8 cellular contexts compared by ENCODE assay signal in the genomic region with DNA sequence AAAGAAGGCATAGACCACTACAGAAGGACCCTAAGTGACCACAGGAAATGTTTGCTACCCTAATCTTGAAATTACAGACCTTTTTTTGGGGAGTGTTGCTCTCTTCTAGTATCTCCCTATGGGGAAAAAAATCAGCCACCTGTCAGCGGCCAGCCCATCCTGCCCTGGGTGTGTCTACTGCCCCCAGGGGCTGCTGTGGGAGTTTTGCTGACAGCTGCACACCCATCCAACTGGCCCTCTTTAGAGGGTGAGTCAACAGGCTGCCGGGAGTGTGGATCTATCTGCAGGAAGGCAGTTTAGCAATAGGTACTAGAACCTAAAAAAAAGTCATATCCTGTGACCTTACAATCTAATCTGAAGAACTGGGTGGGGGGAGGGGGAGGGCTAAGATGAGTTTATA. TPM values are rescaled to one million over a fixed set of nuclear protein-coding genes. Genes with fewer than 3 reads are reported as not detected.
A peak's percentile ranks its signal among the peaks of the same experiment; 100 is the strongest.
DNase-seq lines count a peak whose midpoint lies in the region; ATAC-seq and TF ChIP-seq lines count a peak whose summit lies in the region.

No MANE protein-coding gene starts in this region.

- H3K27ac Mint-ChIP-seq in Calu3 (ENCODE audit: unreplicated experiment) (no peak overlapping the region), type B pancreatic cell (peak overlapping the region; percentile 83)

- intact Hi-C loops in Calu3 (cut with micrococcal nuclease; ENCODE audit: unreplicated experiment) = no loop called here

- no peaks in the 10 kb centered on the region for H3K9me3 ChIP-seq in cardiac muscle cell (ENCODE audit: low read depth)

- no peak overlapping the region for H3K4me3 Mint-ChIP-seq in Calu3 (ENCODE audit: low read depth, unreplicated experiment)
- peak overlapping the region; percentile 63 for H3K4me3 Mint-ChIP-seq in type B pancreatic cell

- ATAC-seq in HG03521 (IDR thresholded peaks at IDR 0.05; ENCODE audit: unreplicated experiment) (no peak), GM18520 (IDR thresholded peaks at IDR 0.05; ENCODE audit: unreplicated experiment) (no peak)

- CTCF ChIA-PET in Calu3 (lab: Charles Lee) = interaction anchor here (0.6 to 1.0 kb wide), 3 partner anchors 14 to 217 kb away, joined by 4 read pairs; no protein-coding TSS in a partner anchor

- H3K4me1 Mint-ChIP-seq in Calu3 (ENCODE audit: low read depth, unreplicated experiment) (peaks cover 24% of the 10 kb centered on the region), type B pancreatic cell (ENCODE audit: unreplicated experiment) (peaks cover 34% of the 10 kb centered on the region)

- H3K27me3 Mint-ChIP-seq in Calu3 (ENCODE audit: unreplicated experiment) = peaks cover 47% of the 10 kb centered on the region
- peaks cover 40% of the 10 kb centered on the region for H3K27me3 Mint-ChIP-seq in type B pancreatic cell

- BruUV-seq in Calu3 (replicated peaks; lab: Mats Ljungman, UMichigan) = no TSS peak

- no peaks in the 10 kb centered on the region for H3K9me3 Mint-ChIP-seq in Calu3 (ENCODE audit: low read depth, unreplicated experiment)
- no peaks in the 10 kb centered on the region for H3K9me3 Mint-ChIP-seq in type B pancreatic cell

- H3K27me3 ChIP-seq in cardiac muscle cell = no peaks in the 10 kb centered on the region

- no peaks in the 10 kb centered on the region for H3K36me3 ChIP-seq in cardiac muscle cell

- no peak for TF ChIP-seq CTCF in Calu3 (IDR thresholded peaks at IDR 0.05; ENCODE audit: unreplicated experiment)
- peak; percentile 22 for TF ChIP-seq CTCF in cardiac muscle cell (IDR thresholded peaks at IDR 0.05; ENCODE audit: low read depth, low read length)
- TF ChIP-seq CTCF in type B pancreatic cell (conservative IDR thresholded peaks at IDR 0.05) = peak; percentile 40

- DNase-seq in Calu3 = peak; percentile 43
- peak; percentile 61 for DNase-seq in HS-5 (ENCODE audit: low read depth)
- peak; percentile 96 for DNase-seq in SKM-1 treated with dmso at 0.1 percent for 144 hours (lab: John Stamatoyannopoulos, UW; ENCODE audit: unreplicated experiment)
- peak; percentile 47 to 57 for DNase-seq in cardiac muscle cell (ENCODE audit: low read depth in 1 of 2, low spot score in 1 of 2)
- no peak for DNase-seq in type B pancreatic cell (ENCODE audit: extremely low spot score, unreplicated experiment)
- DNase-seq in amniotic stem cell (lab: John Stamatoyannopoulos, UW) = no peak

- no peak overlapping the region for H3K27ac ChIP-seq in cardiac muscle cell

- H3K4me1 ChIP-seq in cardiac muscle cell (ENCODE audit: low read depth) = peaks cover 62% of the 10 kb centered on the region

- H3K36me3 Mint-ChIP-seq in Calu3 (ENCODE audit: insufficient read depth, unreplicated experiment) (peaks cover 7% of the 10 kb centered on the region), type B pancreatic cell (no peaks in the 10 kb centered on the region)

- peak overlapping the region; percentile 46 for H3K4me3 ChIP-seq in cardiac muscle cell

RNA-seq across cellular contexts. Expression of a gene that starts 0.8 kb away (rescaled TPM):
- 1.4 and 3.2 TPM in 2 replicates for total RNA-seq in Calu3 (2022)
- total RNA-seq in cardiac muscle cell = 44.4 and 57.4 TPM in 2 replicates
- 34.6 and 40.9 TPM in 2 replicates for polyA plus RNA-seq in cardiac muscle cell
- 1.7 and 4.2 TPM in 2 replicates for total RNA-seq in type B pancreatic cell (ENCODE audit: low replicate concordance)

Comparison
In these comparisons a context has a peak if more than half of its experiments do, and no peak if none do; other contexts are left out.
1. DNase-seq: peak in Calu3 (single experiment), HS-5 (single experiment), SKM-1 treated with dmso at 0.1 percent for 144 hours (single experiment) and cardiac muscle cell (2 of 2); none in type B pancreatic cell (single experiment) and amniotic stem cell (single experiment).